In genomic region chr16:4389051-4389955, GRCh38 we compare ENCODE assay signal across 12 cellular contexts. TPM values are rescaled to one million over a fixed set of nuclear protein-coding genes. Genes with fewer than 3 reads are reported as not detected.
DNase-seq lines count a peak whose midpoint lies in the region; ATAC-seq and TF ChIP-seq lines count a peak whose summit lies in the region.
"Had no signal": no experiment of that assay in that cellular context is flagged by ENCODE, and none has a peak within 500 bp of the region (broad histone marks: within the 10 kb centered on the region; RNA-seq: fewer than 3 reads in every experiment).

No MANE protein-coding gene starts in this region.

- peaks cover 72% of the 10 kb centered on the region for H3K36me3 Mint-ChIP-seq in CD8-positive, alpha-beta T cell

- no peak overlapping the region for H3K27ac ChIP-seq in GM23248
- H3K27ac ChIP-seq in adrenal gland: peak overlapping the region in 3 of 5 donors; percentile 22 to 80 (median 44)
- peak overlapping the region; percentile 43 for H3K27ac ChIP-seq in hepatocyte
- peak overlapping the region; percentile 60 to 72 (median 64) for H3K27ac ChIP-seq in gastrocnemius medialis
- H3K27ac ChIP-seq in CD8-positive, alpha-beta T cell (ENCODE audit: low read depth, low read length): no peak overlapping the region

- TF ChIP-seq CTCF in adrenal gland (IDR thresholded peaks at IDR 0.05) (no peak), hepatocyte (IDR thresholded peaks at IDR 0.05; ENCODE audit: poor library complexity) (no peak), gastrocnemius medialis (IDR thresholded peaks at IDR 0.05 in 4 of 5, conservative IDR thresholded peaks at IDR 0.05 in 1 of 5) (no peak)
- TF ChIP-seq CTCF in CD8-positive, alpha-beta T cell (IDR thresholded peaks at IDR 0.05): no peak

- peaks cover 43% of the 10 kb centered on the region for H3F3A ChIP-seq in GM23248 (ENCODE audit: insufficient read depth)

- H3K27me3 ChIP-seq in GM23248 (replicated peaks; ENCODE audit: insufficient read depth): no peaks in the 10 kb centered on the region
- no peaks in the 10 kb centered on the region for H3K27me3 ChIP-seq in adrenal gland
- no peaks in the 10 kb centered on the region for H3K27me3 ChIP-seq in hepatocyte
- H3K27me3 ChIP-seq in gastrocnemius medialis: no peaks in the 10 kb centered on the region
- no peaks in the 10 kb centered on the region for H3K27me3 ChIP-seq in CD8-positive, alpha-beta T cell (ENCODE audit: insufficient read depth, low read length)

- H3K9me3 Mint-ChIP-seq in CD8-positive, alpha-beta T cell: no peaks in the 10 kb centered on the region

- POLR2A ChIA-PET in CD8-positive, alpha-beta T cell (lab: Charles Lee): no interaction called here

- no peaks in the 10 kb centered on the region for H3K27me3 Mint-ChIP-seq in CD8-positive, alpha-beta T cell (ENCODE audit: low read depth)
- H3K27me3 Mint-ChIP-seq: B cell had no signal

- no peaks in the 10 kb centered on the region for H3K79me2 ChIP-seq in GM23248 (ENCODE audit: insufficient read depth)
- no peaks in the 10 kb centered on the region for H3K79me2 ChIP-seq in hepatocyte

- H3K9me3 ChIP-seq in GM23248 (ENCODE audit: low read depth): no peaks in the 10 kb centered on the region
- H3K9me3 ChIP-seq in adrenal gland (replicated peaks in 1 of 3): no peaks in the 10 kb centered on the region
- no peaks in the 10 kb centered on the region for H3K9me3 ChIP-seq in hepatocyte (ENCODE audit: low read depth)
- H3K9me3 ChIP-seq in gastrocnemius medialis: no peaks in the 10 kb centered on the region
- no peaks in the 10 kb centered on the region for H3K9me3 ChIP-seq in CD8-positive, alpha-beta T cell (ENCODE audit: low read length)

- H3K4me2 ChIP-seq in GM23248 (ENCODE audit: unreplicated experiment) (no peak overlapping the region), hepatocyte (no peak overlapping the region)

- intact Hi-C loops in adrenal gland (cut with DNase I): no loop called here
- intact Hi-C loops in gastrocnemius medialis (cut with DNase I; ENCODE audit: low total_unique reads): no loop called here
- intact Hi-C loops in CD8-positive, alpha-beta T cell (cut with DNase I, micrococcal nuclease): no loop called here

- H3K36me3 ChIP-seq in GM23248 (ENCODE audit: low read depth) (no peaks in the 10 kb centered on the region), adrenal gland (replicated peaks in 1 of 2) (peaks cover 0 to 15% of the 10 kb centered on the region in 2 donors), hepatocyte (replicated peaks; ENCODE audit: insufficient read depth, low read depth) (no peaks in the 10 kb centered on the region), gastrocnemius medialis (no peaks in the 10 kb centered on the region)
- peaks cover 50% of the 10 kb centered on the region for H3K36me3 ChIP-seq in CD8-positive, alpha-beta T cell (ENCODE audit: insufficient read depth, low read length)

- H3K4me3 Mint-ChIP-seq in CD8-positive, alpha-beta T cell: no peak overlapping the region
- H3K4me3 Mint-ChIP-seq: B cell had no signal

- no peak overlapping the region for H2AFZ ChIP-seq in GM23248
- H2AFZ ChIP-seq in hepatocyte: no peak overlapping the region

- no peak overlapping the region for H3K27ac Mint-ChIP-seq in CD8-positive, alpha-beta T cell
- H3K27ac Mint-ChIP-seq: B cell had no signal

- 79% methylated on average over 26 to 27 of the region's 27 CpGs for WGBS in GM23248 (ENCODE audit: low coverage in 1 of 2, low lambda C conversion rate in 2 of 2, missing lambda C conversion rate in 2 of 2), 2 experiments
- WGBS in adrenal gland, 4 donors: 66 to 72% (median 70%) methylated on average over 15 to 27 of the region's 27 CpGs
- 60% methylated on average over 27 of the region's 27 CpGs for WGBS in hepatocyte (ENCODE audit: low lambda C conversion rate, missing lambda C conversion rate)

- in situ Hi-C loops in GM23248 (cut with MboI): no loop called here
- in situ Hi-C loops in gastrocnemius medialis (cut with MboI; ENCODE audit: low sequenced_read_pairs in 4 of 4): no loop called here

- H4K20me1 ChIP-seq in GM23248 (ENCODE audit: insufficient read depth) (no peaks in the 10 kb centered on the region), hepatocyte (ENCODE audit: insufficient read depth, poor library complexity, severe bottlenecking) (no peaks in the 10 kb centered on the region)

- TF ChIP-seq POLR2A in adrenal gland (IDR thresholded peaks at IDR 0.05): no peak
- no peak for TF ChIP-seq POLR2A in gastrocnemius medialis (IDR thresholded peaks at IDR 0.05)

- H3K9me2 ChIP-seq in GM23248 (ENCODE audit: insufficient read depth): no peaks in the 10 kb centered on the region
- H3K9me2 ChIP-seq in hepatocyte (replicated peaks; ENCODE audit: insufficient read depth): no peaks in the 10 kb centered on the region

- peaks cover 5% of the 10 kb centered on the region for H3K4me1 Mint-ChIP-seq in CD8-positive, alpha-beta T cell (ENCODE audit: low read depth)
- H3K4me1 Mint-ChIP-seq: B cell had no signal

- DNase-seq in GM23248: peak; percentile 28
- no peak for DNase-seq in adrenal gland
- DNase-seq in hepatocyte (ENCODE audit: low spot score): no peak
- no peak for DNase-seq in gastrocnemius medialis
- DNase-seq in CD8-positive, alpha-beta T cell: no peak
- DNase-seq in mesenteric fat pad (ENCODE audit: low spot score): no peak
- DNase-seq in KG1 (lab: John Stamatoyannopoulos, UW): no peak
- no peak for DNase-seq in central memory CD4-positive, alpha-beta T cell
- DNase-seq: activated CD8-positive, alpha-beta memory T cell treated with anti-CD3 and anti-CD28 coated beads, Interleukin-2, amount 50 U/mL, for 48 hours; hippocampal formation; RPMI8226 had no signal

- CTCF ChIA-PET in CD8-positive, alpha-beta T cell (lab: Charles Lee): interaction anchor here (1.5 kb wide), 1 partner anchor 14 kb away, joined by 9 read pairs; no protein-coding TSS in a partner anchor

- H3K4me1 ChIP-seq in GM23248 (ENCODE audit: insufficient read depth): peaks cover 61% of the 10 kb centered on the region
- H3K4me1 ChIP-seq in adrenal gland (replicated peaks in 1 of 2): peaks cover 9 to 32% of the 10 kb centered on the region in 2 donors
- H3K4me1 ChIP-seq in hepatocyte (ENCODE audit: insufficient read depth): peaks cover 62% of the 10 kb centered on the region
- peaks cover 0 to 3% of the 10 kb centered on the region in 2 donors for H3K4me1 ChIP-seq in gastrocnemius medialis
- peaks cover 4% of the 10 kb centered on the region for H3K4me1 ChIP-seq in CD8-positive, alpha-beta T cell (ENCODE audit: insufficient read depth, low read length)

- ATAC-seq in gastrocnemius medialis: no peak
- ATAC-seq in CD8-positive, alpha-beta T cell: no peak

- H3K4me3 ChIP-seq in GM23248 (no peak overlapping the region), adrenal gland (no peak overlapping the region), hepatocyte (no peak overlapping the region), gastrocnemius medialis (no peak overlapping the region)
- H3K4me3 ChIP-seq in CD8-positive, alpha-beta T cell (ENCODE audit: low read depth, low read length): no peak overlapping the region

- H3K9ac ChIP-seq in GM23248: no peak overlapping the region

RNA-seq across cellular contexts. Expression of gene VASN, which starts 17.7 kb away (rescaled TPM):
- total RNA-seq in GM23248 (2014; rRNA removed; shearing (Covaris generic)): 223 and 234 TPM in 2 replicates
- 160 and 169 TPM in 2 replicates for polyA plus RNA-seq in GM23248 (2016; fragmentation: Nextera tagmentation; extraction: Ambion mirVana)
- total RNA-seq in adrenal gland: 10 to 100 TPM; 16.1 to 44.7 (median 27.4) TPM
- 10 to 100 TPM in 2 of 3 donors, under 1 TPM in 1; 0.77 to 23.9 (median 15.5) TPM for polyA plus RNA-seq in adrenal gland
- 10.0 and 12.1 TPM in 2 replicates for total RNA-seq in hepatocyte
- polyA plus RNA-seq in hepatocyte: 55.9 and 64.2 TPM in 2 replicates
- total RNA-seq in gastrocnemius medialis: 10 to 100 TPM in 1 of 4 donors, 1 to 10 TPM in 3; 2.4 to 12.8 (median 3.7) TPM
- total RNA-seq in CD8-positive, alpha-beta T cell: under 1 TPM; 0.57 to 0.83 TPM
- 26.6 TPM for total RNA-seq in mesenteric fat pad

RNA-seq across cellular contexts. Expression of gene CORO7, which starts 27.1 kb away (rescaled TPM):
- 13.2 and 27.7 TPM in 2 replicates for total RNA-seq in GM23248 (2014; rRNA removed; shearing (Covaris generic))
- polyA plus RNA-seq in GM23248 (2016; fragmentation: Nextera tagmentation; extraction: Ambion mirVana) (5.9 and 7.3 TPM in 2 replicates), adrenal gland (10 to 100 TPM in 2 of 3 donors, 1 to 10 TPM in 1; 4.3 to 61.0 (median 27.9) TPM), hepatocyte (33.3 and 34.4 TPM in 2 replicates)
- total RNA-seq in adrenal gland (10 to 100 TPM; 23.0 to 56.5 (median 35.8) TPM), hepatocyte (13.9 and 18.2 TPM in 2 replicates), gastrocnemius medialis (10 to 100 TPM in 1 of 4 donors, 1 to 10 TPM in 3; 5.7 to 15.3 (median 7.2) TPM), mesenteric fat pad (45.0 TPM)
- 100 to 1,000 TPM; 950 to 991 TPM for total RNA-seq in CD8-positive, alpha-beta T cell

RNA-seq across cellular contexts. Expression of gene DNAJA3, which starts 36.4 kb away (rescaled TPM):
- 43.9 and 47.2 TPM in 2 replicates for total RNA-seq in GM23248 (2014; rRNA removed; shearing (Covaris generic))
- polyA plus RNA-seq in GM23248 (2016; fragmentation: Nextera tagmentation; extraction: Ambion mirVana) (50.9 and 51.0 TPM in 2 replicates), adrenal gland (100 to 1,000 TPM in 1 of 3 donors, 10 to 100 TPM in 2; 21.9 to 166 (median 25.6) TPM), hepatocyte (51.2 and 58.8 TPM in 2 replicates)
- total RNA-seq in adrenal gland (100 to 1,000 TPM in 2 of 8 donors, 10 to 100 TPM in 6; 55.0 to 122 (median 76.5) TPM), hepatocyte (55.3 and 59.2 TPM in 2 replicates), gastrocnemius medialis (100 to 1,000 TPM in 2 of 4 donors, 10 to 100 TPM in 2; 94.8 to 114 (median 103) TPM), mesenteric fat pad (36.0 TPM)
- total RNA-seq in CD8-positive, alpha-beta T cell: 10 to 100 TPM; 13.8 to 17.4 TPM

RNA-seq across cellular contexts. Expression of gene PAM16, which starts 38.2 kb away (rescaled TPM):
- 20.4 and 33.0 TPM in 2 replicates for total RNA-seq in GM23248 (2014; rRNA removed; shearing (Covaris generic))
- polyA plus RNA-seq in GM23248 (2016; fragmentation: Nextera tagmentation; extraction: Ambion mirVana) (74.5 and 78.9 TPM in 2 replicates), adrenal gland (100 to 1,000 TPM in 2 of 3 donors, 10 to 100 TPM in 1; 25.0 to 310 (median 285) TPM), hepatocyte (57.7 and 70.4 TPM in 2 replicates)
- total RNA-seq in adrenal gland (10 to 100 TPM; 35.5 to 68.8 (median 54.0) TPM), hepatocyte (33.0 and 35.0 TPM in 2 replicates), gastrocnemius medialis (100 to 1,000 TPM; 112 to 174 (median 132) TPM), mesenteric fat pad (38.2 TPM)
- total RNA-seq in CD8-positive, alpha-beta T cell: 10 to 100 TPM; 30.9 to 31.4 TPM

Comparison
In these comparisons a context has a peak if more than half of its experiments do, and no peak if none do; other contexts are left out.
1. H3K27ac ChIP-seq: peak in adrenal gland (3 of 5), hepatocyte (single experiment) and gastrocnemius medialis (4 of 4); none in GM23248 (single experiment) and CD8-positive, alpha-beta T cell (single experiment).
2. RNA of gene CORO7, which starts 27.1 kb away (total RNA-seq): 950 to 991 TPM in CD8-positive, alpha-beta T cell; 45.0 TPM in mesenteric fat pad (single experiment), 23.0 to 56.5 TPM in adrenal gland, 13.9 to 18.2 TPM in hepatocyte, 13.2 to 27.7 TPM in GM23248 and 5.7 to 15.3 TPM in gastrocnemius medialis; every median in the first group is over 10 times any median in the second.